In the genomic region with DNA sequence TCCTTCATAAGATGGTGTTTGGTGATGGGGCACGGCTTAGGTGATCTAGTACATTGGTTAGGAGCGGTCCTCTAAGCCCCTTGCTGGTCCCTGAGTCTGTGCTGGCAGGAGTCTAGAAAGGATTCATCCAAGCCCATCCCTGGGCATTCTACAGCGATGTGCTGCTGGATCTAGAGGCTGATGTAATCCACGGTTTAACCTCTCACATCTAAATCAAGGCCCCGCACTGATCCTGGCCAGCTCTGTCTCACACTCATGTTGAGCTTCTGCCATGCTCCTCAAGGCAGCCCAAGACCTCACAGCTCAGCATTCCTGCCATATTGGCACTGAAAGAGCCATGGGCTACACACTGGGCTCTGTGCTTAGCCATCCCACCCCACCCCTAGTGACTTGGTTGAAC, we compare ENCODE assay signal across 23 cellular contexts.
DNase-seq lines count a peak whose midpoint lies in the region; ATAC-seq and TF ChIP-seq lines count a peak whose summit lies in the region.
"Had no signal": no experiment of that assay in that cellular context is flagged by ENCODE, and none has a peak within 500 bp of the region (broad histone marks: within the 10 kb centered on the region; RNA-seq: fewer than 3 reads in every experiment).

No MANE protein-coding gene starts in this region.

- dilution Hi-C loops in mammary epithelial cell (cut with HindIII; ENCODE audit: low sequenced_read_pairs): no loop called here

- BruUV-seq in mammary epithelial cell (replicated peaks; lab: Mats Ljungman, UMichigan): no TSS peak

- CTCF ChIA-PET in mammary epithelial cell (lab: Charles Lee; ENCODE audit: low non-redundant PET): no interaction called here

- ATAC-seq in HG02623 (IDR thresholded peaks at IDR 0.05; ENCODE audit: unreplicated experiment): no peak
- ATAC-seq: activated T-helper 17 cell treated with anti-CD3 and anti-CD28 coated beads, Interleukin-2, amount 50 U/mL, for 72 hours; effector memory CD8-positive, alpha-beta T cell; gastrocnemius medialis had no signal

- H3K27me3 ChIP-seq in WERI-Rb-1 (ENCODE audit: insufficient read depth, low read depth, severe bottlenecking) (no peaks in the 10 kb centered on the region), skeletal muscle satellite cell (ENCODE audit: control insufficient read depth, insufficient read depth, low read length) (no peaks in the 10 kb centered on the region), mammary epithelial cell (ENCODE audit: insufficient read depth, low read length) (no peaks in the 10 kb centered on the region)
- H3K27me3 ChIP-seq: BLaER1, esophagus muscularis mucosa, gastrocnemius medialis, neural progenitor cell, upper lobe of left lung had no signal

- H3K9ac ChIP-seq in skeletal muscle satellite cell (ENCODE audit: low read depth, low read length) (no peak overlapping the region), mammary epithelial cell (ENCODE audit: insufficient read depth, low read length) (no peak overlapping the region)
- H3K9ac ChIP-seq: BLaER1, neural progenitor cell had no signal

- H3K4me2 ChIP-seq in skeletal muscle satellite cell (ENCODE audit: low read length): peak overlapping the region; percentile 72
- H3K4me2 ChIP-seq in mammary epithelial cell (ENCODE audit: insufficient read depth, low read depth, low read length): no peak overlapping the region
- H3K4me2 ChIP-seq: BLaER1, neural progenitor cell had no signal

- H3K27ac Mint-ChIP-seq in glutamatergic neuron (ENCODE audit: unreplicated experiment): no peak overlapping the region
- H3K27ac Mint-ChIP-seq: activated B cell treated with CpG ODN at 0.5 μM for 24 hours; activated CD4-positive, alpha-beta memory T cell treated with anti-CD3 and anti-CD28 coated beads for 36 hours; activated naive CD8-positive, alpha-beta T cell; activated T-helper 17 cell treated with anti-CD3 and anti-CD28 coated beads, Interleukin-2, amount 50 U/mL, for 72 hours; effector memory CD8-positive, alpha-beta T cell; neural progenitor cell had no signal

- intact Hi-C loops in mammary epithelial cell (cut with micrococcal nuclease): no loop called here

- H3K4me1 ChIP-seq in skeletal muscle satellite cell (ENCODE audit: control insufficient read depth, insufficient read depth, low read length) (peaks cover 17% of the 10 kb centered on the region), mammary epithelial cell (ENCODE audit: insufficient read depth, low read length) (no peaks in the 10 kb centered on the region)
- H3K4me1 ChIP-seq: BLaER1, Caco-2, upper lobe of left lung had no signal

- H3K36me3 ChIP-seq in WERI-Rb-1 (no peaks in the 10 kb centered on the region), skeletal muscle satellite cell (ENCODE audit: insufficient read depth, low read length) (no peaks in the 10 kb centered on the region), mammary epithelial cell (ENCODE audit: insufficient read depth, low read length) (no peaks in the 10 kb centered on the region)
- H3K36me3 ChIP-seq: BLaER1, esophagus muscularis mucosa, gastrocnemius medialis, neural progenitor cell, upper lobe of left lung had no signal

- H3K4me3 Mint-ChIP-seq in glutamatergic neuron (ENCODE audit: unreplicated experiment): no peak overlapping the region
- H3K4me3 Mint-ChIP-seq: activated B cell treated with CpG ODN at 0.5 μM for 24 hours; activated CD4-positive, alpha-beta memory T cell treated with anti-CD3 and anti-CD28 coated beads for 36 hours; activated naive CD8-positive, alpha-beta T cell; activated T-helper 17 cell treated with anti-CD3 and anti-CD28 coated beads, Interleukin-2, amount 50 U/mL, for 72 hours; effector memory CD8-positive, alpha-beta T cell; neural progenitor cell had no signal

- H3K27me3 Mint-ChIP-seq in glutamatergic neuron (ENCODE audit: unreplicated experiment): peaks cover 6% of the 10 kb centered on the region
- H3K27me3 Mint-ChIP-seq: activated B cell treated with CpG ODN at 0.5 μM for 24 hours; activated CD4-positive, alpha-beta memory T cell treated with anti-CD3 and anti-CD28 coated beads for 36 hours; effector memory CD8-positive, alpha-beta T cell had no signal

- TF ChIP-seq CTCF in WERI-Rb-1 (IDR thresholded peaks at IDR 0.05; ENCODE audit: low read depth, low read length) (no peak), glutamatergic neuron (IDR thresholded peaks at IDR 0.05; ENCODE audit: partially characterized antibody, unreplicated experiment) (no peak), mammary epithelial cell (conservative IDR thresholded peaks at IDR 0.05 in 1 of 2, IDR thresholded peaks at IDR 0.05 in 1 of 2; ENCODE audit: extremely low read depth in 1 of 2, insufficient read depth in 1 of 2, low read depth in 1 of 2, low read length in 2 of 2) (no peak)

- no peaks in the 10 kb centered on the region for H3K79me2 ChIP-seq in mammary epithelial cell (ENCODE audit: insufficient read depth, low read length)

- in situ Hi-C loops in mammary epithelial cell (cut with MboI; ENCODE audit: low sequenced_read_pairs in 2 of 2): no loop called here

- 79% methylated on average over 4 of the region's 5 CpGs for WGBS in mammary epithelial cell (ENCODE audit: low coverage, missing lambda C conversion rate)

- no peaks in the 10 kb centered on the region for H3K36me3 Mint-ChIP-seq in glutamatergic neuron (ENCODE audit: unreplicated experiment)
- H3K36me3 Mint-ChIP-seq: activated CD4-positive, alpha-beta memory T cell treated with anti-CD3 and anti-CD28 coated beads for 36 hours; activated naive CD8-positive, alpha-beta T cell; neural progenitor cell had no signal

- H3K27ac ChIP-seq in WERI-Rb-1: peak overlapping the region; percentile 32; the same call in 1 of the 2 replicates
- no peak overlapping the region for H3K27ac ChIP-seq in mammary epithelial cell (ENCODE audit: insufficient read depth, low read depth, low read length)
- H3K27ac ChIP-seq: BLaER1, esophagus muscularis mucosa, gastrocnemius medialis, neural progenitor cell, upper lobe of left lung had no signal

- H3K9me3 ChIP-seq in WERI-Rb-1 (ENCODE audit: severe bottlenecking): no peaks in the 10 kb centered on the region
- no peaks in the 10 kb centered on the region for H3K9me3 ChIP-seq in skeletal muscle satellite cell (replicated peaks; ENCODE audit: low read length)
- no peaks in the 10 kb centered on the region for H3K9me3 ChIP-seq in mammary epithelial cell (replicated peaks; ENCODE audit: insufficient read depth, low read length)
- H3K9me3 ChIP-seq: BLaER1, Caco-2, esophagus muscularis mucosa, gastrocnemius medialis, upper lobe of left lung had no signal

- no peak overlapping the region for H2AFZ ChIP-seq in mammary epithelial cell (ENCODE audit: low read depth, low read length)
- H2AFZ ChIP-seq: neural progenitor cell had no signal

- no peaks in the 10 kb centered on the region for H3K9me3 Mint-ChIP-seq in glutamatergic neuron (ENCODE audit: unreplicated experiment)
- H3K9me3 Mint-ChIP-seq: activated B cell treated with CpG ODN at 0.5 μM for 24 hours; activated CD4-positive, alpha-beta memory T cell treated with anti-CD3 and anti-CD28 coated beads for 36 hours; activated T-helper 17 cell treated with anti-CD3 and anti-CD28 coated beads, Interleukin-2, amount 50 U/mL, for 72 hours; neural progenitor cell had no signal

- H3K4me3 ChIP-seq in WERI-Rb-1 (ENCODE audit: low read depth, low read length) (no peak overlapping the region), skeletal muscle satellite cell (ENCODE audit: low read length) (no peak overlapping the region), mammary epithelial cell (replicated peaks in 1 of 3; ENCODE audit: insufficient read depth in 1 of 3, low read depth in 2 of 3, low read length in 3 of 3) (no peak overlapping the region)
- H3K4me3 ChIP-seq: BLaER1, neural progenitor cell, upper lobe of left lung had no signal

- H3K4me1 Mint-ChIP-seq in glutamatergic neuron (ENCODE audit: low read depth, unreplicated experiment): peaks cover 19% of the 10 kb centered on the region
- H3K4me1 Mint-ChIP-seq: activated B cell treated with CpG ODN at 0.5 μM for 24 hours; activated T-helper 17 cell treated with anti-CD3 and anti-CD28 coated beads, Interleukin-2, amount 50 U/mL, for 72 hours had no signal

- no peaks in the 10 kb centered on the region for H4K20me1 ChIP-seq in mammary epithelial cell (ENCODE audit: insufficient read depth, low read length)
- H4K20me1 ChIP-seq: BLaER1 had no signal

- DNase-seq in EL: peak; percentile 16
- peak; percentile 34 for DNase-seq in WERI-Rb-1
- DNase-seq in glutamatergic neuron: peak; percentile 11
- no peak for DNase-seq in epidermal melanocyte (ENCODE audit: insufficient read length, low spot score)
- DNase-seq in SW 1271 (lab: John Stamatoyannopoulos, UW): no peak
- no peak for DNase-seq in mammary epithelial cell
- DNase-seq: activated B cell treated with CpG ODN at 0.5 μM for 24 hours; activated CD4-positive, alpha-beta memory T cell treated with anti-CD3 and anti-CD28 coated beads for 36 hours; activated CD8-positive, alpha-beta memory T cell treated with anti-CD3 and anti-CD28 coated beads, Interleukin-2, amount 50 U/mL, for 48 hours; Caco-2; effector memory CD8-positive, alpha-beta T cell; gastrocnemius medialis; NCI-H1417; stimulated activated CD8-positive, alpha-beta memory T cell treated with anti-CD3 and anti-CD28 coated beads, Interleukin-4, amount 100 ng/mL, for 48 hours; T-helper 9 cell; upper lobe of left lung had no signal

Comparison
In these comparisons a context has a peak if more than half of its experiments do, and no peak if none do; other contexts are left out.
1. DNase-seq: peak in EL (single experiment), WERI-Rb-1 (single experiment) and glutamatergic neuron (single experiment); none in epidermal melanocyte (single experiment), SW 1271 (0 of 2) and mammary epithelial cell (single experiment).